In genomic region chr10:97683556-97684357, GRCh38 we compare ENCODE assay signal across 10 cellular contexts. TPM values are rescaled to one million over a fixed set of nuclear protein-coding genes. Genes with fewer than 3 reads are reported as not detected.
DNase-seq lines count a peak whose midpoint lies in the region; ATAC-seq and TF ChIP-seq lines count a peak whose summit lies in the region.
"Had no signal": no experiment of that assay in that cellular context is flagged by ENCODE, and none has a peak within 500 bp of the region (broad histone marks: within the 10 kb centered on the region; RNA-seq: fewer than 3 reads in every experiment).

No MANE protein-coding gene starts in this region.

- peak overlapping the region; percentile 68 for H3K4me3 ChIP-seq in upper lobe of right lung

- no peaks in the 10 kb centered on the region for H3K36me3 Mint-ChIP-seq in natural killer cell

- DNase-seq in SIG-M5 treated with dmso at 0.1 percent for 504 hours (lab: John Stamatoyannopoulos, UW; ENCODE audit: unreplicated experiment) (peak; percentile 24), SIG-M5 (lab: John Stamatoyannopoulos, UW) (no peak), astrocyte of the hippocampus (ENCODE audit: low read depth, low spot score) (peak; percentile 24), left kidney (ENCODE audit: low read depth, low spot score) (peak; percentile 22), upper lobe of right lung (no peak), DMS79 (lab: John Stamatoyannopoulos, UW) (no peak), NCI-H2081 treated with DMSO at 0.1 percent for 48 hours (lab: John Stamatoyannopoulos, UW) (no peak), natural killer cell (no peak)
- DNase-seq: activated B cell treated with CpG ODN at 0.5 μM for 24 hours had no signal

- no peaks in the 10 kb centered on the region for H3K27me3 ChIP-seq in upper lobe of right lung

- ATAC-seq in upper lobe of right lung (no peak), natural killer cell (no peak)

- H3K9me3 Mint-ChIP-seq in natural killer cell = no peaks in the 10 kb centered on the region
- H3K9me3 Mint-ChIP-seq: activated B cell treated with CpG ODN at 0.5 μM for 24 hours had no signal

- no peaks in the 10 kb centered on the region for H3K27me3 Mint-ChIP-seq in natural killer cell (ENCODE audit: low read depth in 2 of 2)
- H3K27me3 Mint-ChIP-seq: activated B cell treated with CpG ODN at 0.5 μM for 24 hours had no signal

- H3K4me1 ChIP-seq in upper lobe of right lung = peaks cover 52% of the 10 kb centered on the region

- TF ChIP-seq CTCF in upper lobe of right lung (IDR thresholded peaks at IDR 0.05) (no peak), natural killer cell (IDR thresholded peaks at IDR 0.05) (no peak)

- intact Hi-C loops in upper lobe of right lung (cut with DNase I) = no loop called here
- intact Hi-C loops in natural killer cell (cut with micrococcal nuclease) = no loop called here

- H3K27ac ChIP-seq in upper lobe of right lung = peak overlapping the region; percentile 89
- H3K27ac ChIP-seq: C4-2B had no signal

- peaks cover 9% of the 10 kb centered on the region for H3K36me3 ChIP-seq in upper lobe of right lung

- no peak overlapping the region for H3K4me3 Mint-ChIP-seq in natural killer cell
- H3K4me3 Mint-ChIP-seq: activated B cell treated with CpG ODN at 0.5 μM for 24 hours had no signal

- no peaks in the 10 kb centered on the region for H3K9me3 ChIP-seq in upper lobe of right lung

- peaks cover 9 to 18% of the 10 kb centered on the region in 2 donors for H3K4me1 Mint-ChIP-seq in natural killer cell

- H3K27ac Mint-ChIP-seq in natural killer cell = no peak overlapping the region
- H3K27ac Mint-ChIP-seq: activated B cell treated with CpG ODN at 0.5 μM for 24 hours had no signal

RNA-seq across cellular contexts. Expression of gene AVPI1, which starts 3.3 kb away (rescaled TPM):
- total RNA-seq in upper lobe of right lung (20.5 TPM), natural killer cell (1 to 10 TPM; 6.1 to 8.4 (median 6.8) TPM)

RNA-seq across cellular contexts. Expression of gene MARVELD1, which starts 29.8 kb away (rescaled TPM):
- total RNA-seq in upper lobe of right lung (43.8 TPM), natural killer cell (under 1 TPM; 0.40 to 0.84 (median 0.40) TPM)

RNA-seq across cellular contexts. Expression of gene PI4K2A, which starts 43.3 kb away (rescaled TPM):
- total RNA-seq in upper lobe of right lung (28.3 TPM), natural killer cell (10 to 100 TPM; 41.3 to 66.1 (median 60.0) TPM)

RNA-seq across cellular contexts. Expression of gene MORN4, which starts 50.5 kb away (rescaled TPM):
- total RNA-seq in upper lobe of right lung = 3.8 TPM
- total RNA-seq in natural killer cell = 1 to 10 TPM in 2 of 3 donors, under 1 TPM in 1; 0.14 to 2.0 (median 1.6) TPM

RNA-seq across cellular contexts. Expression of gene ZFYVE27, which starts 53.2 kb away (rescaled TPM):
- total RNA-seq in upper lobe of right lung (29.4 TPM), natural killer cell (10 to 100 TPM; 63.0 to 82.8 (median 76.4) TPM)

Comparison
In these comparisons a context has a peak if more than half of its experiments do, and no peak if none do; other contexts are left out.
1. DNase-seq: peak in SIG-M5 treated with dmso at 0.1 percent for 504 hours (single experiment), astrocyte of the hippocampus (single experiment) and left kidney (single experiment); none in SIG-M5 (single experiment), upper lobe of right lung (single experiment), DMS79 (single experiment), NCI-H2081 treated with DMSO at 0.1 percent for 48 hours (single experiment) and natural killer cell (single experiment).
2. RNA of gene MARVELD1, which starts 29.8 kb away (total RNA-seq): 43.8 TPM in upper lobe of right lung (single experiment); 0.40 to 0.84 TPM in natural killer cell; every median in the first group is over 10 times any median in the second.